ENCODE assay signal across 11 cellular contexts in genomic region chr1:13234057-13234456, GRCh38. TPM values are rescaled to one million over a fixed set of nuclear protein-coding genes. Genes with fewer than 3 reads are reported as not detected.
DNase-seq lines count a peak whose midpoint lies in the region; ATAC-seq and TF ChIP-seq lines count a peak whose summit lies in the region.
"Not testable (repeated sequence)": the region's sequence is repeated elsewhere in the genome, so short reads cannot be mapped to it uniquely, and the experiment has no call there.
"Had no signal": no experiment of that assay in that cellular context is flagged by ENCODE, and none has a peak within 500 bp of the region (broad histone marks: within the 10 kb centered on the region; RNA-seq: fewer than 3 reads in every experiment).

No MANE protein-coding gene starts in this region.

- H3K27ac ChIP-seq in lung (ENCODE audit: low read depth in 1 of 2, low read length in 1 of 2); gastrocnemius medialis; upper lobe of right lung: not testable (repeated sequence)

- in situ Hi-C loops in gastrocnemius medialis (cut with MboI; ENCODE audit: low sequenced_read_pairs in 4 of 4): not testable (repeated sequence)

- H3K4me1 Mint-ChIP-seq in osteocyte (ENCODE audit: unreplicated experiment): not testable (repeated sequence)

- not testable (repeated sequence) for H3K27ac Mint-ChIP-seq in osteocyte (ENCODE audit: unreplicated experiment)

- WGBS in lung, 2 donors: 64 to 77% methylated on average over 1 of the region's 1 CpG

- H3K36me3 ChIP-seq in lung (ENCODE audit: control insufficient read depth in 2 of 2, insufficient read depth in 2 of 2, low read length in 2 of 2); gastrocnemius medialis; upper lobe of right lung: not testable (repeated sequence)

- intact Hi-C loops in cardiac septum (cut with DNase I); gastrocnemius medialis (cut with DNase I; ENCODE audit: low total_unique reads); upper lobe of right lung (cut with DNase I): not testable (repeated sequence)

- TF ChIP-seq POLR2A in gastrocnemius medialis (IDR thresholded peaks at IDR 0.05): not testable (repeated sequence)

- H3K27me3 Mint-ChIP-seq in osteocyte (ENCODE audit: unreplicated experiment): not testable (repeated sequence)

- DNase-seq in NCI-H1092 treated with DMSO at 0.1 percent for 48 hours (lab: John Stamatoyannopoulos, UW): peak; percentile 2
- peak; percentile 40 for DNase-seq in activated CD8-positive, alpha-beta memory T cell treated with anti-CD3 and anti-CD28 coated beads for 24 hours
- peak; percentile 56 for DNase-seq in cardiac septum (ENCODE audit: low spot score)
- DNase-seq in lung (ENCODE audit: low spot score): peak; percentile 28
- peak; percentile 76 for DNase-seq in osteocyte (ENCODE audit: extremely low spot score, unreplicated experiment)
- DNase-seq in gastrocnemius medialis: peak in 1 of 2 donors; percentile 19
- peak; percentile 22 for DNase-seq in upper lobe of right lung

- not testable (repeated sequence) for H3K4me1 ChIP-seq in lung (ENCODE audit: control insufficient read depth in 2 of 2, insufficient read depth in 2 of 2, low read length in 2 of 2); gastrocnemius medialis; upper lobe of right lung

- peaks cover 25% of the 10 kb centered on the region for H3K9me3 Mint-ChIP-seq in osteocyte (ENCODE audit: unreplicated experiment)

- not testable (repeated sequence) for H3K27me3 ChIP-seq in lung (ENCODE audit: control insufficient read depth, insufficient read depth); gastrocnemius medialis; upper lobe of right lung

- not testable (repeated sequence) for H3K9me3 ChIP-seq in lung (ENCODE audit: control insufficient read depth in 2 of 2, insufficient read depth in 1 of 2, low read length in 1 of 2); gastrocnemius medialis; upper lobe of right lung

- H3K4me3 Mint-ChIP-seq in osteocyte (ENCODE audit: unreplicated experiment): not testable (repeated sequence)

- ATAC-seq in lung (ENCODE audit: insufficient read depth, low FRiP score); upper lobe of right lung: not testable (repeated sequence)
- peak; percentile 61 to 91 for ATAC-seq in gastrocnemius medialis

- H3K4me3 ChIP-seq in lung, gastrocnemius medialis, upper lobe of right lung: not testable (repeated sequence)

- H3K36me3 Mint-ChIP-seq in osteocyte (ENCODE audit: unreplicated experiment): not testable (repeated sequence)

- TF ChIP-seq CTCF in lung (IDR thresholded peaks at IDR 0.05; ENCODE audit: control extremely low read depth, extremely low read depth); osteocyte (IDR thresholded peaks at IDR 0.05); gastrocnemius medialis (IDR thresholded peaks at IDR 0.05 in 4 of 5, conservative IDR thresholded peaks at IDR 0.05 in 1 of 5); upper lobe of right lung (IDR thresholded peaks at IDR 0.05): not testable (repeated sequence)

RNA-seq across cellular contexts. Expression of gene PRAMEF18, which starts 8.1 kb away (rescaled TPM):
- total RNA-seq in cardiac septum (not detected), lung (not detected), osteocyte (not detected in 2 replicates), gastrocnemius medialis (not detected), upper lobe of right lung (not detected)
- polyA plus RNA-seq in lung: not detected
- total RNA-seq: A172; CD4-positive, CD25-positive, alpha-beta regulatory T cell; H1; HT-29 had no signal
- polyA plus RNA-seq: CD4-positive, CD25-positive, alpha-beta regulatory T cell; H1 had no signal

RNA-seq across cellular contexts. Expression of gene PRAMEF5, which starts 19.9 kb away (rescaled TPM):
- total RNA-seq in cardiac septum (not detected), lung (not detected), osteocyte (not detected in 2 replicates), gastrocnemius medialis (not detected), upper lobe of right lung (not detected)
- not detected for polyA plus RNA-seq in lung
- total RNA-seq: A172; CD4-positive, CD25-positive, alpha-beta regulatory T cell; H1; HT-29 had no signal
- polyA plus RNA-seq: CD4-positive, CD25-positive, alpha-beta regulatory T cell; H1 had no signal

RNA-seq across cellular contexts. Expression of gene PRAMEF13, which starts 32.8 kb away (rescaled TPM):
- total RNA-seq in cardiac septum: not detected
- not detected for total RNA-seq in lung
- not detected for polyA plus RNA-seq in lung
- not detected in 2 replicates for total RNA-seq in osteocyte
- not detected for total RNA-seq in gastrocnemius medialis
- not detected for total RNA-seq in upper lobe of right lung
- total RNA-seq: A172; CD4-positive, CD25-positive, alpha-beta regulatory T cell; H1; HT-29 had no signal
- polyA plus RNA-seq: CD4-positive, CD25-positive, alpha-beta regulatory T cell; H1 had no signal

RNA-seq across cellular contexts. Expression of gene PRAMEF8, which starts 50.9 kb away (rescaled TPM):
- total RNA-seq in cardiac septum (not detected), lung (not detected), osteocyte (not detected in 2 replicates), gastrocnemius medialis (not detected), upper lobe of right lung (not detected)
- polyA plus RNA-seq in lung: not detected
- total RNA-seq: A172; CD4-positive, CD25-positive, alpha-beta regulatory T cell; H1; HT-29 had no signal
- polyA plus RNA-seq: CD4-positive, CD25-positive, alpha-beta regulatory T cell; H1 had no signal
